In the genomic region with DNA sequence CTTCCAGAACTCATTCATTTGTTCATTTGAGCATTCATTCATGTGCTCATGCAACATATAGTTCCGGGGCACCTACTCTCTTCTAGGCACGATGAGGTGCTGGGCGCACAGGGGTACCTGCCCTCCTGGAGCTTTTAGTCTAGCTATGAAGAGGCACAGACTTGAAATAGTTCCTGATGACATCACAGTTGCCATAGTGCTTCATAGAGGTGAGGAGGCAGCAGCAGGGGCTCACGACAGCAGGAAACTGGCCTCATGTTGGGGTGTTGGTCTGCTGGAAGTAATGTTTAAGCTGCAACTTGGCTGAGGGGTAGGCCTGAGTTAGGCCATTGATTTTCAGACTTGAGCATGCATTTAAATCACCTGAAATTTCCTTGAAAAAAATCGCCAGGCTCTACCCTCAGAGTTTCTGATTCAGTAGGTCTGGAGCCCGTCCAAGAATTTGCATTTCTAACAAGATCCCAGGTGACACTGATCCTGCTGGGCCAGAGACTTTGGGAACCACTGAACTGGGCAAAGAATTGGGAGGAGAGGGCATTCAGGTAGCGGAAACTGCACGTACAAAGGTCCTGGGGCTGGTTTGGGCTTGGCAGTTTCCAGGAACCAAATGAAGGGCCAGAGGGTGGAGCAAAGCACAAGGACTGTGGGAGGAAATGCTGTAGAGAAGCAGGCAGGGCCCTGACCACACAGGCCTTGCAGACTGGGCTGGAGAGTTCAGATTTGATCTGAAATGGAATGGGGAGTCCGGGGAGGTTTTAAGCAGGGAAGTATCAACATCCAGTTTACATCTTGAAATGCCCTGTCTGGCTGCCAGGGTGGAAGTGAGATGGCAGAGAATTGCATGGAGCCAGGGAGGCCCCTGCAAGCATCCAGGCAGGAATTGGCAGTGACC, we compare ENCODE assay signal across 14 cellular contexts.
"Had no signal": no experiment of that assay in that cellular context is flagged by ENCODE, and none has a peak within 500 bp of the region (broad histone marks: within the 10 kb centered on the region; RNA-seq: fewer than 3 reads in every experiment).

No MANE protein-coding gene starts in this region.

- H3K27ac Mint-ChIP-seq: activated CD4-positive, alpha-beta T cell treated with anti-CD3 and anti-CD28 coated beads for 36 hours; activated CD8-positive, alpha-beta T cell treated with anti-CD3 and anti-CD28 coated beads for 36 hours; activated naive CD4-positive, alpha-beta T cell treated with anti-CD3 and anti-CD28 coated beads, Interleukin-2, amount 50 U/mL, for 24 hours had no signal

- H3K4me1 ChIP-seq: gastrocnemius medialis, parathyroid adenoma had no signal

- H3K4me3 Mint-ChIP-seq: activated CD4-positive, alpha-beta T cell treated with anti-CD3 and anti-CD28 coated beads for 36 hours; activated CD8-positive, alpha-beta T cell treated with anti-CD3 and anti-CD28 coated beads for 36 hours; activated naive CD4-positive, alpha-beta T cell treated with anti-CD3 and anti-CD28 coated beads, Interleukin-2, amount 50 U/mL, for 24 hours; activated T-cell treated with anti-CD3 and anti-CD28 coated beads, Interleukin-2, amount 50 U/mL, for 4 hours; naive B cell had no signal

- DNase-seq: activated effector memory CD4-positive, alpha-beta T cell treated with anti-CD3 and anti-CD28 coated beads, Interleukin-2, amount 50 U/mL, for 16 hours; activated T-cell treated with anti-CD3 and anti-CD28 coated beads, Interleukin-2, amount 50 U/mL, for 4 hours; adrenal gland; erythroblast; gastrocnemius medialis; naive B cell; stimulated activated CD4-positive, alpha-beta T cell treated with anti-CD3 and anti-CD28 coated beads, Interleukin-12 subunit alpha, Interleukin-12 subunit beta, amount 100 ng/mL, for 4 hours; stimulated activated CD4-positive, alpha-beta T cell treated with anti-CD3 and anti-CD28 coated beads, Interleukin-2, amount 100 ng/mL, for 24 hours; T1000 had no signal

- H3K27me3 ChIP-seq: vagina had no signal

- ATAC-seq: activated CD4-positive, alpha-beta T cell treated with anti-CD3 and anti-CD28 coated beads for 36 hours; activated CD8-positive, alpha-beta T cell treated with anti-CD3 and anti-CD28 coated beads for 36 hours; activated T-cell treated with anti-CD3 and anti-CD28 coated beads, Interleukin-2, amount 50 U/mL, for 4 hours; gastrocnemius medialis had no signal

- H3K36me3 Mint-ChIP-seq: activated naive CD4-positive, alpha-beta T cell treated with anti-CD3 and anti-CD28 coated beads, Interleukin-2, amount 50 U/mL, for 24 hours; naive B cell had no signal

- H3K4me3 ChIP-seq: adrenal gland, gastrocnemius medialis, vagina had no signal

- H3K9me3 Mint-ChIP-seq: activated CD8-positive, alpha-beta T cell treated with anti-CD3 and anti-CD28 coated beads for 36 hours; activated naive CD4-positive, alpha-beta T cell treated with anti-CD3 and anti-CD28 coated beads, Interleukin-2, amount 50 U/mL, for 24 hours; activated T-cell treated with anti-CD3 and anti-CD28 coated beads, Interleukin-2, amount 50 U/mL, for 4 hours had no signal

- H3K9me3 ChIP-seq: adrenal gland, gastrocnemius medialis, vagina had no signal

- H3K27ac ChIP-seq: adrenal gland, gastrocnemius medialis, parathyroid adenoma, vagina had no signal

- H3K36me3 ChIP-seq: adrenal gland, gastrocnemius medialis, vagina had no signal

- H3K4me1 Mint-ChIP-seq: activated CD4-positive, alpha-beta T cell treated with anti-CD3 and anti-CD28 coated beads for 36 hours; activated naive CD4-positive, alpha-beta T cell treated with anti-CD3 and anti-CD28 coated beads, Interleukin-2, amount 50 U/mL, for 24 hours had no signal
